Comparison of ENCODE assay signal across 9 cellular contexts in genomic region chr12:22046968-22047390, GRCh38. TPM values are rescaled to one million over a fixed set of nuclear protein-coding genes. Genes with fewer than 3 reads are reported as not detected.
DNase-seq lines count a peak whose midpoint lies in the region; ATAC-seq, FAIRE-seq and TF ChIP-seq lines count a peak whose summit lies in the region.
"Had no signal": no experiment of that assay in that cellular context is flagged by ENCODE, and none has a peak within 500 bp of the region (broad histone marks: within the 10 kb centered on the region; RNA-seq: fewer than 3 reads in every experiment).

No MANE protein-coding gene starts in this region.

- no peaks in the 10 kb centered on the region for H3K27me3 ChIP-seq in endothelial cell of umbilical vein (ENCODE audit: control insufficient read depth in 2 of 2, insufficient read depth in 2 of 2, low read length in 2 of 2)
- no peaks in the 10 kb centered on the region for H3K27me3 ChIP-seq in parathyroid adenoma (ENCODE audit: control insufficient read depth, insufficient read depth, low read length)

- BruUV-seq in OCI-LY7 (replicated peaks; lab: Mats Ljungman, UMichigan): no TSS peak
- BruUV-seq in endothelial cell of umbilical vein (replicated peaks; lab: Mats Ljungman, UMichigan): no TSS peak

- H3K36me3 ChIP-seq in OCI-LY7 (ENCODE audit: insufficient read depth, low read length) (peaks cover 12% of the 10 kb centered on the region), endothelial cell of umbilical vein (ENCODE audit: control insufficient read depth in 2 of 2, extremely low read depth in 1 of 2, insufficient read depth in 2 of 2, low read length in 2 of 2) (no peaks in the 10 kb centered on the region), parathyroid adenoma (ENCODE audit: control insufficient read depth, insufficient read depth, low read length) (no peaks in the 10 kb centered on the region)

- ATAC-seq in GM18498 (IDR thresholded peaks at IDR 0.05; ENCODE audit: unreplicated experiment): peak; percentile 34
- no peak for ATAC-seq in HG02610 (IDR thresholded peaks at IDR 0.05; ENCODE audit: unreplicated experiment)

- H3K4me1 ChIP-seq in OCI-LY7 (ENCODE audit: insufficient read depth, low read length, poor library complexity, severe bottlenecking) (peaks cover 4% of the 10 kb centered on the region), endothelial cell of umbilical vein (ENCODE audit: control insufficient read depth, extremely low read depth, insufficient read depth, low read length) (peaks cover 12% of the 10 kb centered on the region), parathyroid adenoma (peaks cover 27% of the 10 kb centered on the region)

- dilution Hi-C loops in endothelial cell of umbilical vein (cut with MboI; ENCODE audit: extremely low pct_ligation_motif_present, low sequenced_read_pairs): no loop called here

- H4K20me1 ChIP-seq in OCI-LY7 (ENCODE audit: insufficient read depth, low read length) (peaks cover 6% of the 10 kb centered on the region; the same call in 1 of the 2 replicates), endothelial cell of umbilical vein (replicated peaks; ENCODE audit: control insufficient read depth, extremely low read depth, insufficient read depth, low read length) (peaks cover 2% of the 10 kb centered on the region)

- H3K4me2 ChIP-seq in OCI-LY7 (ENCODE audit: low read length) (peak overlapping the region; percentile 69), endothelial cell of umbilical vein (ENCODE audit: insufficient read depth, low read length) (peak overlapping the region; percentile 93), parathyroid adenoma (ENCODE audit: low read length) (peak overlapping the region; percentile 66)

- TF ChIP-seq CTCF in OCI-LY7 (conservative IDR thresholded peaks at IDR 0.05; ENCODE audit: low read length) (no peak), endothelial cell of umbilical vein (IDR thresholded peaks at IDR 0.05; ENCODE audit: extremely low read depth in 1 of 2, insufficient read depth in 1 of 2, low read depth in 1 of 2, low read length in 2 of 2) (no peak), parathyroid adenoma (IDR thresholded peaks at IDR 0.05) (no peak), GM20000 (IDR thresholded peaks at IDR 0.05; ENCODE audit: extremely low read depth, missing control alignments) (no peak)

- no peak for DNase-seq in OCI-LY7 (ENCODE audit: low spot score)
- DNase-seq in endothelial cell of umbilical vein (ENCODE audit: low read depth, low spot score): no peak
- no peak for DNase-seq in iPS-NIHi7 (ENCODE audit: extremely low spot score)
- no peak for DNase-seq in DMS153 (lab: John Stamatoyannopoulos, UW)
- DNase-seq in GM20000 (ENCODE audit: low spot score): no peak

- peak overlapping the region; percentile 85 for H3K9ac ChIP-seq in endothelial cell of umbilical vein (replicated peaks; ENCODE audit: extremely low read depth, insufficient read depth, low read length)
- peak overlapping the region; percentile 97 for H3K9ac ChIP-seq in parathyroid adenoma

- H3K9me2 ChIP-seq in OCI-LY7 (ENCODE audit: insufficient read depth, low read length): no peaks in the 10 kb centered on the region

- POLR2A ChIA-PET in OCI-LY7 (lab: Charles Lee): interaction anchor here (0.9 to 2.0 kb wide), 8 partner anchors 9 to 411 kb away, joined by 3 to 10 read pairs (median 4); no protein-coding TSS in a partner anchor
- POLR2A ChIA-PET in endothelial cell of umbilical vein (lab: Charles Lee): interaction anchor here (1.3 kb wide), 1 partner anchor 9 kb away, joined by 3 read pairs; no protein-coding TSS in a partner anchor

- no peak for TF ChIP-seq POLR2A in endothelial cell of umbilical vein (IDR thresholded peaks at IDR 0.05; ENCODE audit: low read depth, low read length)

- CTCF ChIA-PET in OCI-LY7 (lab: Charles Lee; ENCODE audit: unreplicated experiment): interaction anchor here (1.0 to 2.1 kb wide), 2 partner anchors 9 to 11 kb away, joined by 6 to 7 read pairs; no protein-coding TSS in a partner anchor
- CTCF ChIA-PET in endothelial cell of umbilical vein (lab: Charles Lee): interaction anchor here (0.8 to 3.9 kb wide), 12 partner anchors 10 to 396 kb away, joined by 3 to 14 read pairs (median 4); no protein-coding TSS in a partner anchor

- H3K27ac ChIP-seq in OCI-LY7 (ENCODE audit: low read depth, low read length, poor library complexity, severe bottlenecking) (no peak overlapping the region), endothelial cell of umbilical vein (ENCODE audit: insufficient read depth, low read depth, low read length) (peak overlapping the region; percentile 69), parathyroid adenoma (peak overlapping the region; percentile 96)

- FAIRE-seq in endothelial cell of umbilical vein (lab: Jason Lieb, UNC): peak; percentile 28
- FAIRE-seq: TTC549 had no signal

- H3K9me1 ChIP-seq in endothelial cell of umbilical vein (replicated peaks; ENCODE audit: control insufficient read depth, extremely low read depth, insufficient read depth, low read length): no peaks in the 10 kb centered on the region

- H3K4me3 ChIP-seq in OCI-LY7 (ENCODE audit: low read depth, low read length, poor library complexity, severe bottlenecking) (peak overlapping the region; percentile 98), endothelial cell of umbilical vein (replicated peaks in 1 of 3; ENCODE audit: insufficient read depth in 1 of 3, low read depth in 1 of 3, low read length in 3 of 3) (peak overlapping the region; percentile 90 to 92 (median 92)), parathyroid adenoma (ENCODE audit: low read depth, low read length) (peak overlapping the region; percentile 98)

- peaks cover 17% of the 10 kb centered on the region; the same call in 1 of the 2 replicates for H3K79me2 ChIP-seq in OCI-LY7 (ENCODE audit: insufficient read depth, low read depth, low read length)
- H3K79me2 ChIP-seq in endothelial cell of umbilical vein (ENCODE audit: control insufficient read depth, insufficient read depth, low read length): peaks cover 48% of the 10 kb centered on the region
- peaks cover 16% of the 10 kb centered on the region for H3K79me2 ChIP-seq in parathyroid adenoma

- H3K9me3 ChIP-seq in OCI-LY7 (ENCODE audit: low read length) (no peaks in the 10 kb centered on the region), endothelial cell of umbilical vein (replicated peaks; ENCODE audit: control insufficient read depth, insufficient read depth, low read length) (no peaks in the 10 kb centered on the region), parathyroid adenoma (ENCODE audit: control insufficient read depth, low read length) (no peaks in the 10 kb centered on the region)

- intact Hi-C loops in OCI-LY7 (cut with micrococcal nuclease; ENCODE audit: unreplicated experiment): loop anchor here (5.0 to 10.0 kb wide), 2 partner anchors 498 to 580 kb away; partner anchors contain the start of genes C2CD5 and ETNK1
- intact Hi-C loops in endothelial cell of umbilical vein (cut with micrococcal nuclease): loop anchor here (1.0 to 10.0 kb wide), 4 partner anchors 495 to 610 kb away; partner anchors contain the start of genes C2CD5, ETNK1, GOLT1B and PYROXD1

- H2AFZ ChIP-seq in OCI-LY7 (ENCODE audit: low read length): peak overlapping the region; percentile 88
- peak overlapping the region; percentile 88 for H2AFZ ChIP-seq in endothelial cell of umbilical vein (ENCODE audit: low read depth, low read length)
- H2AFZ ChIP-seq in parathyroid adenoma: peak overlapping the region; percentile 78

TF ChIP-seq in endothelial cell of umbilical vein, 7 proteins besides CTCF, POLR2A, EP300 and RAD21:
- TF ChIP-seq JUN (IDR thresholded peaks at IDR 0.05; ENCODE audit: borderline replicate concordance, insufficient read depth, insufficient read length, low read depth): no peak
- no peak for TF ChIP-seq MYC (IDR thresholded peaks at IDR 0.05; ENCODE audit: low read depth, low read length)
- no peak for TF ChIP-seq POLR2AphosphoS5 (IDR thresholded peaks at IDR 0.05; ENCODE audit: insufficient read depth, low read depth, low read length)
- TF ChIP-seq, protein P1, sequence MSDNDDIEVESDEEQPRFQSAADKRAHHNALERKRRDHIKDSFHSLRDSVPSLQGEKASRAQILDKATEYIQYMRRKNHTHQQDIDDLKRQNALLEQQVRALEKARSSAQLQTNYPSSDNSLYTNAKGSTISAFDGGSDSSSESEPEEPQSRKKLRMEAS (IDR thresholded peaks at IDR 0.05; ENCODE audit: insufficient read depth, insufficient read length): no peak
- no peak for TF ChIP-seq EZH2 (IDR thresholded peaks at IDR 0.05; ENCODE audit: borderline replicate concordance, low read depth, low read length, severe bottlenecking)
- TF ChIP-seq FOS (IDR thresholded peaks at IDR 0.05; ENCODE audit: borderline replicate concordance, insufficient read depth, low read length): no peak
- no peak for TF ChIP-seq GATA2 (IDR thresholded peaks at IDR 0.05; ENCODE audit: insufficient read depth, insufficient read length, low read depth, low read length)

RNA-seq across cellular contexts. Expression of gene CMAS, which starts 1.0 kb away (rescaled TPM):
- total RNA-seq in OCI-LY7 (2014; rRNA removed; shearing (Covaris generic)): 19.9 and 22.2 TPM in 2 replicates
- total RNA-seq in OCI-LY7 (2022) (40.2 and 41.1 TPM in 2 replicates), endothelial cell of umbilical vein (34.4 and 35.4 TPM in 2 replicates)
- 5.6 and 8.5 TPM in 2 replicates for polyA plus RNA-seq in endothelial cell of umbilical vein
- 17.2 and 19.8 TPM in 2 replicates for polyA plus RNA-seq in endothelial cell of umbilical vein (2011; cell fraction: cytosol; rRNA removed)
- 10.0 and 13.1 TPM in 2 replicates for polyA plus RNA-seq in endothelial cell of umbilical vein (2011; cell fraction: nucleus; rRNA removed)
- 52.8 and 60.1 TPM in 2 replicates for polyA plus RNA-seq in endothelial cell of umbilical vein (2012)
- polyA minus RNA-seq in endothelial cell of umbilical vein: 5.0 and 6.3 TPM in 2 replicates
- 6.8 TPM for polyA minus RNA-seq in endothelial cell of umbilical vein (2011; cell fraction: cytosol; rRNA and poly(A)+ RNA removed)
- 3.9 and 6.8 TPM in 2 replicates for polyA minus RNA-seq in endothelial cell of umbilical vein (2011; cell fraction: nucleus; rRNA and poly(A)+ RNA removed)
